Comparison of ENCODE assay signal across 8 cellular contexts in genomic region chr16:1990336-1991134, GRCh38. TPM values are rescaled to one million over a fixed set of nuclear protein-coding genes. Genes with fewer than 3 reads are reported as not detected.
DNase-seq lines count a peak whose midpoint lies in the region; ATAC-seq and TF ChIP-seq lines count a peak whose summit lies in the region.

No MANE protein-coding gene starts in this region.

- H3K4me3 ChIP-seq in WI38 (ENCODE audit: low read depth, low read length) (peak overlapping the region; percentile 17), right cardiac atrium (ENCODE audit: low read length) (peak overlapping the region; percentile 32), stomach (peak overlapping the region; percentile 19 to 38 (median 32))

- WGBS in right cardiac atrium = 2% methylated on average over 52 of the region's 52 CpGs
- 0 to 4% (median 3%) methylated on average over 33 to 52 of the region's 52 CpGs for WGBS in stomach, 5 donors

- TF ChIP-seq CTCF in C4-2B (conservative IDR thresholded peaks at IDR 0.05) = no peak
- TF ChIP-seq CTCF in WI38 (IDR thresholded peaks at IDR 0.05; ENCODE audit: low read depth, low read length) = no peak
- no peak for TF ChIP-seq CTCF in stomach (IDR thresholded peaks at IDR 0.05)

- ATAC-seq in GM21447 (IDR thresholded peaks at IDR 0.05; ENCODE audit: unreplicated experiment) (peak; percentile 6), right cardiac atrium (no peak)

- TF ChIP-seq EP300 in stomach (IDR thresholded peaks at IDR 0.05) = no peak

- DNase-seq in right cardiac atrium (no peak), stomach (peak; percentile 60), NCI-H1694 (lab: John Stamatoyannopoulos, UW) (no peak), NAMALWA (ENCODE audit: low spot score) (no peak), midbrain (lab: John Stamatoyannopoulos, UW) (no peak)

- H3K27me3 ChIP-seq in right cardiac atrium (ENCODE audit: control insufficient read depth, insufficient read depth) = no peaks in the 10 kb centered on the region
- peaks cover 7 to 53% (median 35%) of the 10 kb centered on the region in 3 donors for H3K27me3 ChIP-seq in stomach

- H3K27ac ChIP-seq in C4-2B = peak overlapping the region; percentile 11; the same call in 1 of the 2 replicates
- H3K27ac ChIP-seq in right cardiac atrium (ENCODE audit: low read length) = no peak overlapping the region
- peak overlapping the region in 3 of 5 donors; percentile 23 to 71 (median 44) for H3K27ac ChIP-seq in stomach

- intact Hi-C loops in right cardiac atrium (cut with DNase I) = no loop called here
- intact Hi-C loops in stomach (cut with DNase I; ENCODE audit: low total_unique reads) = no loop called here

- H3K4me1 ChIP-seq in right cardiac atrium (ENCODE audit: control insufficient read depth, insufficient read depth, low read length) = peaks cover 1% of the 10 kb centered on the region
- peaks cover 27 to 49% (median 47%) of the 10 kb centered on the region in 4 donors for H3K4me1 ChIP-seq in stomach

- H3K36me3 ChIP-seq in stomach = peaks cover 13 to 19% (median 19%) of the 10 kb centered on the region in 4 donors

- H3K9me3 ChIP-seq in right cardiac atrium (ENCODE audit: control insufficient read depth, low read length) (no peaks in the 10 kb centered on the region), stomach (no peaks in the 10 kb centered on the region)

- TF ChIP-seq POLR2A in stomach (IDR thresholded peaks at IDR 0.05) = no peak

RNA-seq across cellular contexts. Expression of gene SYNGR3, which starts 0.8 kb away (rescaled TPM):
- total RNA-seq in right cardiac atrium = 1 to 10 TPM in 1 of 4 donors, under 1 TPM in 3; 0.57 to 1.0 (median 0.68) TPM
- 1.4 TPM for polyA plus RNA-seq in right cardiac atrium
- 1 to 10 TPM in 1 of 5 donors, not detected in 4; 1.7 TPM for total RNA-seq in stomach
- 1 to 10 TPM in 1 of 3 donors, not detected in 2; 1.3 TPM for polyA plus RNA-seq in stomach

RNA-seq across cellular contexts. Expression of gene GFER, which starts 6.5 kb away (rescaled TPM):
- total RNA-seq in right cardiac atrium (10 to 100 TPM; 19.6 to 25.7 (median 22.2) TPM), stomach (100 to 1,000 TPM in 1 of 5 donors, 10 to 100 TPM in 1, 1 to 10 TPM in 3; 3.1 to 313 (median 9.9) TPM)
- polyA plus RNA-seq in right cardiac atrium (31.7 TPM), stomach (10 to 100 TPM; 31.2 to 50.6 (median 36.1) TPM)

RNA-seq across cellular contexts. Expression of gene NOXO1, which starts 9.3 kb away (rescaled TPM):
- total RNA-seq in right cardiac atrium (not detected), stomach (10 to 100 TPM in 1 of 5 donors, not detected in 4; 58.2 TPM)
- polyA plus RNA-seq in right cardiac atrium (0.29 TPM), stomach (1 to 10 TPM; 1.2 to 3.4 (median 2.6) TPM)

RNA-seq across cellular contexts. Expression of gene TBL3, which starts 18.7 kb away (rescaled TPM):
- total RNA-seq in right cardiac atrium (10 to 100 TPM; 19.0 to 22.8 (median 19.7) TPM), stomach (100 to 1,000 TPM in 1 of 5 donors, 10 to 100 TPM in 3, 1 to 10 TPM in 1; 9.4 to 174 (median 26.3) TPM)
- polyA plus RNA-seq in right cardiac atrium (39.6 TPM), stomach (10 to 100 TPM; 32.7 to 52.7 (median 48.9) TPM)

RNA-seq across cellular contexts. Expression of gene ZNF598, which starts 19.1 kb away (rescaled TPM):
- 10 to 100 TPM; 16.8 to 20.5 (median 17.5) TPM for total RNA-seq in right cardiac atrium
- 14.0 TPM for polyA plus RNA-seq in right cardiac atrium
- 10 to 100 TPM; 16.3 to 86.2 (median 34.8) TPM for total RNA-seq in stomach
- 10 to 100 TPM; 21.1 to 31.0 (median 21.4) TPM for polyA plus RNA-seq in stomach
